ENCODE assay signal across 1 cellular context in genomic region chr12:65856521-65856920, GRCh38.
TF ChIP-seq lines count a peak whose summit lies in the region.

No MANE protein-coding gene starts in this region.

TF ChIP-seq in HCT116, 20 proteins besides CTCF, POLR2A, EP300 and RAD21 (continued from another document):
- TF ChIP-seq, protein P1, sequence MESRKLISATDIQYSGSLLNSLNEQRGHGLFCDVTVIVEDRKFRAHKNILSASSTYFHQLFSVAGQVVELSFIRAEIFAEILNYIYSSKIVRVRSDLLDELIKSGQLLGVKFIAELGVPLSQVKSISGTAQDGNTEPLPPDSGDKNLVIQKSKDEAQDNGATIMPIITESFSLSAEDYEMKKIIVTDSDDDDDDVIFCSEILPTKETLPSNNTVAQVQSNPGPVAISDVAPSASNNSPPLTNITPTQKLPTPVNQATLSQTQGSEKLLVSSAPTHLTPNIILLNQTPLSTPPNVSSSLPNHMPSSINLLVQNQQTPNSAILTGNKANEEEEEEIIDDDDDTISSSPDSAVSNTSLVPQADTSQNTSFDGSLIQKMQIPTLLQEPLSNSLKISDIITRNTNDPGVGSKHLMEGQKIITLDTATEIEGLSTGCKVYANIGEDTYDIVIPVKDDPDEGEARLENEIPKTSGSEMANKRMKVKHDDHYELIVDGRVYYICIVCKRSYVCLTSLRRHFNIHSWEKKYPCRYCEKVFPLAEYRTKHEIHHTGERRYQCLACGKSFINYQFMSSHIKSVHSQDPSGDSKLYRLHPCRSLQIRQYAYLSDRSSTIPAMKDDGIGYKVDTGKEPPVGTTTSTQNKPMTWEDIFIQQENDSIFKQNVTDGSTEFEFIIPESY (IDR thresholded peaks at IDR 0.05; ENCODE audit: extremely low read depth, insufficient replicate concordance, low read length) = no peak
